ENCODE assay signal across 15 cellular contexts in the genomic region with DNA sequence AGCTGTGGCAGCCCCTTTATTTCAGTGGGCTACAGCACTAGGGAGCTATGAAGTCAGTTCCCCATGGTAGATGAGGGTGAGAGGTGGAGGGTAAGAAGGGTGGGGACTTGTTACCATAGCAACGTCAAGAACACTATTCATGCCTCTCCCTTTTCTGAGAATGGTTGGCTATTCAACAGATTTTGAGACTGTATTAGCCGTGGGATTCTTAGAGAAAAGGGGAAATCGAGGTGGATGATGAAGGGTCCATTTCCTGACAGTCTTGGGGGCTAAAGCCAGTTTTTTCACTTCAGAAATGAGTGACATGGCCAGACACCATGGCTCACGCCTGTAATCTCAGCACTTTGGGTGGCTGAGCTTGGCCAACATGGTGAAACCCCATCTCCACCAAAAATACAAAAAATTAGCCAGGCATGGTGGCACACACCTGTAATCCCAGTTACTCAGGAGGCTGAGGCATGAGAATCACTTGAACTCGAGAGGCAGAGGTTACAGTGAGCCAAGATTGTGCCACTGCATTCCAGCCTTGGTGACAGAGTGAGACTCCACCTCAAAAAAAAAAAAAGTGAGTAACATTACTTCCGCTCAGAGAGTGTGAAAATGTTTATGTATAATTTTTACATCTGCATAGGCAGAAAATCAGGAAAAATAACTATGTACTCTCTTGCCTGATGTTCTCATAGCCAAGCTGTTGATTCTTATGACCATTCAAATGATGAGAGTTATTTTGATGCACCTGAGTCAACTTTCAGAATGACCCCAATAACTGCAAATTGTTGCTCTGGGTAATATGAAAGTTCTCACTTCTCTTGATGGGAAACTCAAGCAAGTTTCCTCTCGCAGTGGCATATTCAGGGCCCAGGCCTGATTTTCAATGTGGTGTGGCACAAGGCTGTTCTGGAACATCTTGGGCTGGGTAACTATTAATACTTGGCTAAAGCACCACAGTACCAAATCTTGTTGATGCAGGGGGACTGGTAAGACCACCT. TPM values are rescaled to one million over a fixed set of nuclear protein-coding genes. Genes with fewer than 3 reads are reported as not detected.
A peak's percentile ranks its signal among the peaks of the same experiment; 100 is the strongest.
DNase-seq lines count a peak whose midpoint lies in the region; ATAC-seq, FAIRE-seq and TF ChIP-seq lines count a peak whose summit lies in the region.
"Had no signal": no experiment of that assay in that cellular context is flagged by ENCODE, and none has a peak within 500 bp of the region (broad histone marks: within the 10 kb centered on the region; RNA-seq: fewer than 3 reads in every experiment).

No MANE protein-coding gene starts in this region.

- H4K20me1 ChIP-seq in K562 (replicated peaks; ENCODE audit: control insufficient read depth, insufficient read depth, low read length), result no peaks in the 10 kb centered on the region

- FAIRE-seq in K562 (lab: Jason Lieb, UNC), result no peak

- CTCF ChIA-PET in K562 (lab: Yijun Ruan, JAX; ENCODE audit: low intra/inter-chr PET ratio), result no interaction called here
- CTCF ChIA-PET in activated CD4-positive, alpha-beta memory T cell treated with anti-CD3 and anti-CD28 coated beads, Interleukin-2, amount 10 ng/mL, durations not matched to agents 7 days and 5 days (lab: Charles Lee), result interaction anchor here (1.3 kb wide), 1 partner anchor 30 kb away, joined by 3 read pairs; no protein-coding TSS in a partner anchor

- H3K9ac ChIP-seq in K562 (ENCODE audit: insufficient read depth in 1 of 2, low read depth in 2 of 2, low read length in 2 of 2), result no peak overlapping the region

- TF ChIP-seq CTCF in K562 (IDR thresholded peaks at IDR 0.05 in 2 of 3, conservative IDR thresholded peaks at IDR 0.05 in 1 of 3; ENCODE audit: insufficient read depth in 2 of 3, low read depth in 1 of 3, low read length in 3 of 3) (no peak), testis (IDR thresholded peaks at IDR 0.05) (no peak)

- H3K4me3 ChIP-seq in K562 (no peak overlapping the region), testis (no peak overlapping the region)

- H3K4me3 Mint-ChIP-seq in activated CD4-positive, alpha-beta memory T cell treated with anti-CD3 and anti-CD28 coated beads, Interleukin-2, amount 10 ng/mL, durations not matched to agents 7 days and 5 days, result no peak overlapping the region

- POLR2A ChIA-PET in K562 (lab: Yijun Ruan, JAX), result interaction anchor here (0.5 to 0.8 kb wide), 2 partner anchors 20 to 992 kb away, joined by 3 to 4 read pairs; no protein-coding TSS in a partner anchor
- POLR2A ChIA-PET in activated CD4-positive, alpha-beta memory T cell treated with anti-CD3 and anti-CD28 coated beads, Interleukin-2, amount 10 ng/mL, durations not matched to agents 7 days and 5 days (lab: Charles Lee), result no interaction called here

- H3K79me2 ChIP-seq in K562 (ENCODE audit: control insufficient read depth, insufficient read depth, low read length), result no peaks in the 10 kb centered on the region

- no peak overlapping the region for H3K27ac ChIP-seq in K562 (ENCODE audit: extremely low read depth, low read depth, low read length)
- H3K27ac ChIP-seq in testis, result no peak overlapping the region

- no peak for TF ChIP-seq RAD21 in K562 (CRISPR knock-in tag; conservative IDR thresholded peaks at IDR 0.05 in 1 of 2, IDR thresholded peaks at IDR 0.05 in 1 of 2)

- peaks cover 11% of the 10 kb centered on the region for H3K27me3 Mint-ChIP-seq in activated CD4-positive, alpha-beta memory T cell treated with anti-CD3 and anti-CD28 coated beads, Interleukin-2, amount 10 ng/mL, durations not matched to agents 7 days and 5 days

- H3K4me1 ChIP-seq in K562 (replicated peaks in 1 of 2; ENCODE audit: control insufficient read depth in 2 of 2, insufficient read depth in 2 of 2, low read length in 2 of 2) (peaks cover 5 to 9% of the 10 kb centered on the region in 2 experiments; a peak in 4 of 5 replicates), testis (no peaks in the 10 kb centered on the region)

- TF ChIP-seq POLR2A in K562 (conservative IDR thresholded peaks at IDR 0.05) (no peak), testis (IDR thresholded peaks at IDR 0.05) (no peak)

- peaks cover 34% of the 10 kb centered on the region for H3K4me1 Mint-ChIP-seq in activated CD4-positive, alpha-beta memory T cell treated with anti-CD3 and anti-CD28 coated beads, Interleukin-2, amount 10 ng/mL, durations not matched to agents 7 days and 5 days

- H3K27ac Mint-ChIP-seq in activated CD4-positive, alpha-beta memory T cell treated with anti-CD3 and anti-CD28 coated beads, Interleukin-2, amount 10 ng/mL, durations not matched to agents 7 days and 5 days, result no peak overlapping the region

- H3K36me3 Mint-ChIP-seq in activated CD4-positive, alpha-beta memory T cell treated with anti-CD3 and anti-CD28 coated beads, Interleukin-2, amount 10 ng/mL, durations not matched to agents 7 days and 5 days (ENCODE audit: low read depth), result no peaks in the 10 kb centered on the region

- BruUV-seq in K562 (replicated peaks; lab: Mats Ljungman, UMichigan), result no TSS peak

- in situ Hi-C loops in K562 (cut with MboI), result no loop called here

- H3K9me3 ChIP-seq in K562 (replicated peaks; ENCODE audit: control insufficient read depth, insufficient read depth, low read depth, low read length) (no peaks in the 10 kb centered on the region), testis (no peaks in the 10 kb centered on the region)

- H3K36me3 ChIP-seq in K562 (ENCODE audit: control insufficient read depth, insufficient read depth, low read length) (no peaks in the 10 kb centered on the region), testis (ENCODE audit: low read depth, missing control alignments) (no peaks in the 10 kb centered on the region)

- TF ChIP-seq EP300 in K562 (IDR thresholded peaks at IDR 0.05; ENCODE audit: low read length), result no peak

- no peaks in the 10 kb centered on the region for H3K9me3 Mint-ChIP-seq in activated CD4-positive, alpha-beta memory T cell treated with anti-CD3 and anti-CD28 coated beads, Interleukin-2, amount 10 ng/mL, durations not matched to agents 7 days and 5 days

- DNase-seq in K562 (ENCODE audit: extremely low read depth in 1 of 4, low spot score in 3 of 4) (no peak), T1000 (lab: John Stamatoyannopoulos, UW) (no peak), testis (no peak)
- no peak for DNase-seq in activated CD4-positive, alpha-beta memory T cell treated with anti-CD3 and anti-CD28 coated beads, Interleukin-2, amount 10 ng/mL, durations not matched to agents 7 days and 5 days
- no peak for DNase-seq in stimulated activated CD4-positive, alpha-beta T cell treated with anti-CD3 and anti-CD28 coated beads, Interleukin-1b, Interleukin-23, amount 100 ng/mL, for 48 hours
- DNase-seq: activated CD8-positive, alpha-beta memory T cell treated with anti-CD3 and anti-CD28 coated beads for 24 hours; NCI-H774; stimulated activated CD4-positive, alpha-beta T cell treated with anti-CD3 and anti-CD28 coated beads, Interleukin-12 subunit alpha, Interleukin-12 subunit beta, amount 100 ng/mL, for 4 hours had no signal

- H2AFZ ChIP-seq in K562 (ENCODE audit: low read depth, low read length), result no peak overlapping the region

- intact Hi-C loops in K562 (cut with micrococcal nuclease) (no loop called here), testis (cut with DNase I; ENCODE audit: low total_unique reads) (no loop called here)

- peaks cover 7 to 10% of the 10 kb centered on the region in 2 experiments; a peak in 3 of 5 replicates for H3K27me3 ChIP-seq in K562 (ENCODE audit: control insufficient read depth in 2 of 2, insufficient read depth in 2 of 2, low read length in 2 of 2)
- no peaks in the 10 kb centered on the region for H3K27me3 ChIP-seq in testis

- ATAC-seq in GM18868 (IDR thresholded peaks at IDR 0.05; ENCODE audit: unreplicated experiment) (peak; percentile 51), GM21423 (IDR thresholded peaks at IDR 0.05; ENCODE audit: unreplicated experiment) (peak; percentile 71), HG03060 (IDR thresholded peaks at IDR 0.05; ENCODE audit: low read depth, unreplicated experiment) (peak; percentile 49), K562 (no peak)
- ATAC-seq: SK-N-SH treated with all-trans-retinoic acid at 6 μM for 48 hours had no signal

- H3K9me1 ChIP-seq in K562 (ENCODE audit: control insufficient read depth, insufficient read depth, low read length), result no peaks in the 10 kb centered on the region

- WGBS in K562 (ENCODE audit: insufficient coverage, low coverage, missing lambda C conversion rate), result 2% methylated on average over 7 of the region's 7 CpGs
- 87 to 90% methylated on average over 7 of the region's 7 CpGs for WGBS in testis, 2 donors

- H3K4me2 ChIP-seq in K562 (ENCODE audit: insufficient read depth, low read length), result no peak overlapping the region

RNA-seq across cellular contexts. Expression of gene RGSL1, which starts 23.2 kb away (rescaled TPM):
- not detected in 2 replicates for total RNA-seq in K562 (2011; cell fraction: chromatin; rRNA removed; ENCODE audit: low replicate concordance)
- not detected in 2 replicates for total RNA-seq in K562 (2011; cell fraction: nucleolus; rRNA removed)
- not detected in 2 replicates for total RNA-seq in K562 (2011; cell fraction: nucleoplasm; rRNA removed)
- total RNA-seq in K562 (2014; rRNA removed) (not detected in 2 replicates), K562 (2014; rRNA removed; fragmentation: Illumina TruSeq; extraction: Trizol) (not detected in 2 replicates), K562 (2015; rRNA removed; fragmentation: Illumina TruSeq; extraction: Trizol) (not detected in 2 replicates), K562 (2021) (not detected in 2 replicates), testis (10 to 100 TPM; 12.6 to 25.9 TPM)
- polyA plus RNA-seq in K562 (2011; rRNA removed) (not detected in 2 replicates), K562 (2014; fragmentation: Illumina TruSeq; extraction: Trizol) (not detected in 2 replicates), K562 (2014; fragmentation: Nextera tagmentation; extraction: Ambion mirVana) (not detected), K562 (2014; rRNA removed) (0.03 TPM in 1 of 2 replicates, not detected in the other), testis (ENCODE audit: insufficient read depth, low read depth, low replicate concordance) (37.1 TPM)
- polyA plus RNA-seq in K562 (2011; cell fraction: cytosol; rRNA removed), result not detected in 2 replicates
- polyA plus RNA-seq in K562 (2011; cell fraction: nucleus; rRNA removed), result not detected in 2 replicates
- polyA plus RNA-seq in K562 (2012), result not detected in 2 replicates
- polyA minus RNA-seq in K562 (2011; rRNA and poly(A)+ RNA removed), result not detected in 2 replicates
- polyA minus RNA-seq in K562 (2011; cell fraction: cytosol; rRNA and poly(A)+ RNA removed), result not detected in 2 replicates
- polyA minus RNA-seq in K562 (2011; cell fraction: nucleus; rRNA and poly(A)+ RNA removed), result not detected in 2 replicates
- not detected for total RNA-seq in activated CD4-positive, alpha-beta memory T cell treated with anti-CD3 and anti-CD28 coated beads, Interleukin-2, amount 10 ng/mL, durations not matched to agents 7 days and 5 days
- total RNA-seq: LHCN-M2, myocyte had no signal
- polyA plus RNA-seq: adipose tissue had no signal

RNA-seq across cellular contexts. Expression of gene TEDDM1, which starts 26.3 kb away (rescaled TPM):
- not detected in 2 replicates for total RNA-seq in K562 (2011; cell fraction: chromatin; rRNA removed; ENCODE audit: low replicate concordance)
- total RNA-seq in K562 (2011; cell fraction: nucleolus; rRNA removed), result not detected in 2 replicates
- not detected in 2 replicates for total RNA-seq in K562 (2011; cell fraction: nucleoplasm; rRNA removed)
- total RNA-seq in K562 (2014; rRNA removed), result not detected in 2 replicates
- not detected in 2 replicates for total RNA-seq in K562 (2014; rRNA removed; fragmentation: Illumina TruSeq; extraction: Trizol)
- not detected in 2 replicates for total RNA-seq in K562 (2015; rRNA removed; fragmentation: Illumina TruSeq; extraction: Trizol)
- not detected in 2 replicates for total RNA-seq in K562 (2021)
- not detected in 2 replicates for polyA plus RNA-seq in K562 (2011; rRNA removed)
- not detected in 2 replicates for polyA plus RNA-seq in K562 (2011; cell fraction: cytosol; rRNA removed)
- polyA plus RNA-seq in K562 (2011; cell fraction: nucleus; rRNA removed), result not detected in 2 replicates
- polyA plus RNA-seq in K562 (2012), result 0.10 TPM in 1 of 2 replicates, not detected in the other
- polyA plus RNA-seq in K562 (2014; fragmentation: Illumina TruSeq; extraction: Trizol), result not detected in 2 replicates
- not detected for polyA plus RNA-seq in K562 (2014; fragmentation: Nextera tagmentation; extraction: Ambion mirVana)
- not detected in 2 replicates for polyA plus RNA-seq in K562 (2014; rRNA removed)
- polyA minus RNA-seq in K562 (2011; rRNA and poly(A)+ RNA removed), result not detected in 2 replicates
- polyA minus RNA-seq in K562 (2011; cell fraction: cytosol; rRNA and poly(A)+ RNA removed), result not detected in 2 replicates
- polyA minus RNA-seq in K562 (2011; cell fraction: nucleus; rRNA and poly(A)+ RNA removed), result not detected in 2 replicates
- total RNA-seq in activated CD4-positive, alpha-beta memory T cell treated with anti-CD3 and anti-CD28 coated beads, Interleukin-2, amount 10 ng/mL, durations not matched to agents 7 days and 5 days, result not detected
- not detected for total RNA-seq in testis
- polyA plus RNA-seq in testis (ENCODE audit: insufficient read depth, low read depth, low replicate concordance), result not detected
- total RNA-seq: LHCN-M2, myocyte had no signal
- polyA plus RNA-seq: adipose tissue had no signal

RNA-seq across cellular contexts. Expression of gene GLUL, which starts 35.1 kb away (rescaled TPM):
- 353 and 537 TPM in 2 replicates for total RNA-seq in K562 (2011; cell fraction: chromatin; rRNA removed; ENCODE audit: low replicate concordance)
- 306 and 377 TPM in 2 replicates for total RNA-seq in K562 (2011; cell fraction: nucleolus; rRNA removed)
- 320 and 329 TPM in 2 replicates for total RNA-seq in K562 (2011; cell fraction: nucleoplasm; rRNA removed)
- 1,168 and 1,338 TPM in 2 replicates for total RNA-seq in K562 (2014; rRNA removed)
- 978 and 1,172 TPM in 2 replicates for total RNA-seq in K562 (2014; rRNA removed; fragmentation: Illumina TruSeq; extraction: Trizol)
- total RNA-seq in K562 (2015; rRNA removed; fragmentation: Illumina TruSeq; extraction: Trizol), result 1,097 and 1,128 TPM in 2 replicates
- total RNA-seq in K562 (2021), result 1,495 and 1,708 TPM in 2 replicates
- 1,124 and 1,949 TPM in 2 replicates for polyA plus RNA-seq in K562 (2011; rRNA removed)
- 1,419 and 1,471 TPM in 2 replicates for polyA plus RNA-seq in K562 (2011; cell fraction: cytosol; rRNA removed)
- polyA plus RNA-seq in K562 (2011; cell fraction: nucleus; rRNA removed), result 1,593 and 1,917 TPM in 2 replicates
- 978 and 1,541 TPM in 2 replicates for polyA plus RNA-seq in K562 (2012)
- 1,620 and 1,897 TPM in 2 replicates for polyA plus RNA-seq in K562 (2014; fragmentation: Illumina TruSeq; extraction: Trizol)
- 1,000 to 10,000 TPM; 3,526 to 4,222 TPM for polyA plus RNA-seq in K562 (2014; fragmentation: Nextera tagmentation; extraction: Ambion mirVana)
- 1,054 and 1,088 TPM in 2 replicates for polyA plus RNA-seq in K562 (2014; rRNA removed)
- 1,787 and 2,204 TPM in 2 replicates for polyA minus RNA-seq in K562 (2011; rRNA and poly(A)+ RNA removed)
- 1,505 and 2,135 TPM in 2 replicates for polyA minus RNA-seq in K562 (2011; cell fraction: cytosol; rRNA and poly(A)+ RNA removed)
- polyA minus RNA-seq in K562 (2011; cell fraction: nucleus; rRNA and poly(A)+ RNA removed), result 254 and 603 TPM in 2 replicates
- 100 to 1,000 TPM; 227 to 228 TPM for total RNA-seq in activated CD4-positive, alpha-beta memory T cell treated with anti-CD3 and anti-CD28 coated beads, Interleukin-2, amount 10 ng/mL, durations not matched to agents 7 days and 5 days
- 1,000 to 10,000 TPM; 1,066 to 1,224 TPM for total RNA-seq in testis
- 958 TPM for polyA plus RNA-seq in testis (ENCODE audit: insufficient read depth, low read depth, low replicate concordance)

Comparison
In these comparisons a context has a peak if more than half of its experiments do, and no peak if none do; other contexts are left out.
1. RNA of gene RGSL1, which starts 23.2 kb away (total RNA-seq): 12.6 to 25.9 TPM in testis; not detected in K562 and not detected in activated CD4-positive, alpha-beta memory T cell treated with anti-CD3 and anti-CD28 coated beads, Interleukin-2, amount 10 ng/mL, durations not matched to agents 7 days and 5 days; every median in the first group is over 10 times any median in the second.